Comparison of ENCODE assay signal across 9 cellular contexts in genomic region chr17:35051183-35051578, GRCh38. TPM values are rescaled to one million over a fixed set of nuclear protein-coding genes. Genes with fewer than 3 reads are reported as not detected.
A peak's percentile ranks its signal among the peaks of the same experiment; 100 is the strongest.
DNase-seq lines count a peak whose midpoint lies in the region; ATAC-seq and TF ChIP-seq lines count a peak whose summit lies in the region.
"Had no signal": no experiment of that assay in that cellular context is flagged by ENCODE, and none has a peak within 500 bp of the region (broad histone marks: within the 10 kb centered on the region; RNA-seq: fewer than 3 reads in every experiment).

No MANE protein-coding gene starts in this region.

- TF ChIP-seq CTCF in left lung (IDR thresholded peaks at IDR 0.05): no peak

- DNase-seq in stimulated activated CD4-positive, alpha-beta T cell treated with anti-CD3 and anti-CD28 coated beads, TNF-alpha, amount 100 ng/mL, for 1 hour (ENCODE audit: low read depth in 3 of 3, low spot score in 1 of 3): peak in 2 of 3 donors; percentile 25 to 34
- DNase-seq in stimulated activated CD4-positive, alpha-beta T cell treated with anti-CD3 and anti-CD28 coated beads, Interleukin-12 subunit alpha, Interleukin-12 subunit beta, amount 100 ng/mL, for 4 hours: no peak
- DNase-seq in activated T-helper 2 cell treated with anti-CD3 and anti-CD28 coated beads, Interferon-gamma antibody, Interleukin-2, Interleukin-4, amounts not matched to agents 10 μg/mL and 5 μg/mL and 100 μg/mL, durations not matched to agents 14 hours and 24 hours and 36 hours (ENCODE audit: low spot score): peak; percentile 30
- no peak for DNase-seq in left lung
- DNase-seq in NCI-H774 (lab: John Stamatoyannopoulos, UW): no peak
- DNase-seq in NCI-H524 (lab: John Stamatoyannopoulos, UW): no peak
- no peak for DNase-seq in retina

- peak overlapping the region; percentile 65 to 89 for H3K27ac ChIP-seq in left lung

- H3K36me3 ChIP-seq in left lung: no peaks in the 10 kb centered on the region

- H3K27ac Mint-ChIP-seq in activated T-helper 2 cell treated with anti-CD3 and anti-CD28 coated beads, Interferon-gamma antibody, Interleukin-2, Interleukin-4, amounts not matched to agents 10 μg/mL and 5 μg/mL and 100 μg/mL, durations not matched to agents 14 hours and 24 hours and 36 hours: peak overlapping the region; percentile 81

- peaks cover 20 to 39% of the 10 kb centered on the region in 2 donors for H3K4me1 ChIP-seq in left lung

- H3K4me3 Mint-ChIP-seq in activated T-helper 2 cell treated with anti-CD3 and anti-CD28 coated beads, Interferon-gamma antibody, Interleukin-2, Interleukin-4, amounts not matched to agents 10 μg/mL and 5 μg/mL and 100 μg/mL, durations not matched to agents 14 hours and 24 hours and 36 hours (ENCODE audit: low read depth): peak overlapping the region; percentile 49

- H3K27me3 ChIP-seq in left lung: no peaks in the 10 kb centered on the region

- no peaks in the 10 kb centered on the region for H3K27me3 Mint-ChIP-seq in activated T-helper 2 cell treated with anti-CD3 and anti-CD28 coated beads, Interferon-gamma antibody, Interleukin-2, Interleukin-4, amounts not matched to agents 10 μg/mL and 5 μg/mL and 100 μg/mL, durations not matched to agents 14 hours and 24 hours and 36 hours (ENCODE audit: low read depth)
- H3K27me3 Mint-ChIP-seq: brain had no signal

- no peak overlapping the region for H3K4me3 ChIP-seq in left lung

- H3K9me3 Mint-ChIP-seq in activated T-helper 2 cell treated with anti-CD3 and anti-CD28 coated beads, Interferon-gamma antibody, Interleukin-2, Interleukin-4, amounts not matched to agents 10 μg/mL and 5 μg/mL and 100 μg/mL, durations not matched to agents 14 hours and 24 hours and 36 hours: no peaks in the 10 kb centered on the region
- H3K9me3 Mint-ChIP-seq: brain had no signal

- peaks cover 59% of the 10 kb centered on the region for H3K4me1 Mint-ChIP-seq in activated T-helper 2 cell treated with anti-CD3 and anti-CD28 coated beads, Interferon-gamma antibody, Interleukin-2, Interleukin-4, amounts not matched to agents 10 μg/mL and 5 μg/mL and 100 μg/mL, durations not matched to agents 14 hours and 24 hours and 36 hours (ENCODE audit: low read depth)

- ATAC-seq in HG03571 (IDR thresholded peaks at IDR 0.05; ENCODE audit: unreplicated experiment): peak; percentile 39
- peak; percentile 73 for ATAC-seq in left lung

- no peaks in the 10 kb centered on the region for H3K9me3 ChIP-seq in left lung

- H3K36me3 Mint-ChIP-seq in activated T-helper 2 cell treated with anti-CD3 and anti-CD28 coated beads, Interferon-gamma antibody, Interleukin-2, Interleukin-4, amounts not matched to agents 10 μg/mL and 5 μg/mL and 100 μg/mL, durations not matched to agents 14 hours and 24 hours and 36 hours (ENCODE audit: low read depth): peaks cover 12% of the 10 kb centered on the region
- H3K36me3 Mint-ChIP-seq: brain had no signal

- intact Hi-C loops in activated T-helper 2 cell treated with anti-CD3 and anti-CD28 coated beads, Interferon-gamma antibody, Interleukin-2, Interleukin-4, amounts not matched to agents 10 μg/mL and 5 μg/mL and 100 μg/mL, durations not matched to agents 14 hours and 24 hours and 36 hours (cut with micrococcal nuclease): loop anchor here (1.0 kb wide), 1 partner anchor 12 kb away; the partner anchor contains the start of gene RFFL
- intact Hi-C loops in left lung (cut with DNase I): no loop called here

RNA-seq across cellular contexts. Expression of gene RFFL, which starts 12.3 kb away (rescaled TPM):
- total RNA-seq in activated T-helper 2 cell treated with anti-CD3 and anti-CD28 coated beads, Interferon-gamma antibody, Interleukin-2, Interleukin-4, amounts not matched to agents 10 μg/mL and 5 μg/mL and 100 μg/mL, durations not matched to agents 14 hours and 24 hours and 36 hours: 21.3 and 25.4 TPM in 2 replicates
- 10 to 100 TPM; 22.2 to 42.0 TPM for total RNA-seq in left lung

Comparison
In these comparisons a context has a peak if more than half of its experiments do, and no peak if none do; other contexts are left out.
1. DNase-seq: peak in stimulated activated CD4-positive, alpha-beta T cell treated with anti-CD3 and anti-CD28 coated beads, TNF-alpha, amount 100 ng/mL, for 1 hour (2 of 3) and activated T-helper 2 cell treated with anti-CD3 and anti-CD28 coated beads, Interferon-gamma antibody, Interleukin-2, Interleukin-4, amounts not matched to agents 10 μg/mL and 5 μg/mL and 100 μg/mL, durations not matched to agents 14 hours and 24 hours and 36 hours (single experiment); none in stimulated activated CD4-positive, alpha-beta T cell treated with anti-CD3 and anti-CD28 coated beads, Interleukin-12 subunit alpha, Interleukin-12 subunit beta, amount 100 ng/mL, for 4 hours (single experiment), left lung (0 of 2), NCI-H774 (single experiment), NCI-H524 (0 of 2) and retina (single experiment).